In genomic region chr12:122917508-122918227, GRCh38 we compare ENCODE assay signal across 8 cellular contexts. TPM values are rescaled to one million over a fixed set of nuclear protein-coding genes. Genes with fewer than 3 reads are reported as not detected.
DNase-seq lines count a peak whose midpoint lies in the region; ATAC-seq and TF ChIP-seq lines count a peak whose summit lies in the region.

No MANE protein-coding gene starts in this region.

- CTCF ChIA-PET in AG04450 (lab: Charles Lee), result interaction anchor here (1.1 kb wide), 1 partner anchor 320 kb away, joined by 3 read pairs; no protein-coding TSS in a partner anchor

- TF ChIP-seq CTCF in AG04450 (IDR thresholded peaks at IDR 0.05; ENCODE audit: low read depth, low read length) (no peak), mucosa of descending colon (IDR thresholded peaks at IDR 0.05) (no peak), smooth muscle cell (IDR thresholded peaks at IDR 0.05; ENCODE audit: borderline replicate concordance, insufficient read depth, poor library complexity, severe bottlenecking) (no peak)

- H4K20me1 ChIP-seq in smooth muscle cell (ENCODE audit: low read depth), result no peaks in the 10 kb centered on the region

- H3K36me3 ChIP-seq in mucosa of descending colon (ENCODE audit: low read depth) (no peaks in the 10 kb centered on the region), smooth muscle cell (ENCODE audit: low read depth) (no peaks in the 10 kb centered on the region)

- no peaks in the 10 kb centered on the region for H3K9me3 ChIP-seq in AG04450 (ENCODE audit: control insufficient read depth, insufficient read depth, low read length)
- no peaks in the 10 kb centered on the region for H3K9me3 ChIP-seq in mucosa of descending colon
- no peaks in the 10 kb centered on the region for H3K9me3 ChIP-seq in smooth muscle cell (replicated peaks; ENCODE audit: low read depth)

- H3K79me2 ChIP-seq in smooth muscle cell (ENCODE audit: low read depth), result no peaks in the 10 kb centered on the region

- no peak overlapping the region for H3K4me2 ChIP-seq in smooth muscle cell

- intact Hi-C loops in mucosa of descending colon (cut with DNase I, micrococcal nuclease), result no loop called here

- no peak overlapping the region for H2AFZ ChIP-seq in smooth muscle cell (ENCODE audit: low read depth)

- H3K27ac ChIP-seq in AG04450 (ENCODE audit: low read depth, low read length), result peak overlapping the region; percentile 31
- H3K27ac ChIP-seq in smooth muscle cell (ENCODE audit: low read depth), result no peak overlapping the region

- ATAC-seq in esophagus mucosa (peak; percentile 39), mucosa of descending colon (peak; percentile 65), GM18861 (IDR thresholded peaks at IDR 0.05; ENCODE audit: unreplicated experiment) (no peak)

- peaks cover 49% of the 10 kb centered on the region for H3K4me1 ChIP-seq in mucosa of descending colon (ENCODE audit: low read depth)
- H3K4me1 ChIP-seq in smooth muscle cell (ENCODE audit: low read depth), result no peaks in the 10 kb centered on the region

- H3K4me3 ChIP-seq in AG04450 (ENCODE audit: low read depth, low read length) (no peak overlapping the region), mucosa of descending colon (no peak overlapping the region), smooth muscle cell (no peak overlapping the region)

- H3K27me3 ChIP-seq in AG04450 (ENCODE audit: control insufficient read depth, insufficient read depth, low read length) (no peaks in the 10 kb centered on the region), smooth muscle cell (ENCODE audit: low read depth) (no peaks in the 10 kb centered on the region)

- POLR2A ChIA-PET in AG04450 (lab: Yijun Ruan, JAX), result no interaction called here

- H3K9ac ChIP-seq in smooth muscle cell (ENCODE audit: low read depth), result no peak overlapping the region

- DNase-seq in AG04450 (ENCODE audit: low read depth, low spot score) (no peak), M059J (ENCODE audit: low read depth) (peak; percentile 98), mucosa of descending colon (peak; percentile 75), smooth muscle cell (lab: John Stamatoyannopoulos, UW; ENCODE audit: unreplicated experiment) (no peak), midbrain (lab: John Stamatoyannopoulos, UW) (no peak)
- no peak for DNase-seq in activated effector memory CD4-positive, alpha-beta T cell treated with Interleukin-2 at 50 U/mL for 16 hours

- H3F3A ChIP-seq in smooth muscle cell (ENCODE audit: low read depth), result peaks cover 3% of the 10 kb centered on the region

- WGBS in smooth muscle cell (ENCODE audit: low lambda C conversion rate), result 44% methylated on average over 10 of the region's 11 CpGs

RNA-seq across cellular contexts. Expression of gene VPS37B, which starts 21.7 kb away (rescaled TPM):
- polyA plus RNA-seq in AG04450 (2011; rRNA removed), result 23.9 and 24.5 TPM in 2 replicates
- polyA minus RNA-seq in AG04450 (2011; rRNA and poly(A)+ RNA removed), result 16.0 and 17.6 TPM in 2 replicates
- 27.7 and 28.9 TPM in 2 replicates for total RNA-seq in M059J (2014; rRNA removed; shearing (Covaris generic))
- 51.4 TPM for total RNA-seq in esophagus mucosa
- total RNA-seq in mucosa of descending colon, result 100 to 1,000 TPM in 1 of 3 donors, 10 to 100 TPM in 2; 50.7 to 108 (median 81.8) TPM
- total RNA-seq in smooth muscle cell, result 14.8 and 20.4 TPM in 2 replicates
- 25.3 and 37.9 TPM in 2 replicates for polyA plus RNA-seq in smooth muscle cell

RNA-seq across cellular contexts. Expression of gene ABCB9, which starts 48.6 kb away (rescaled TPM):
- polyA plus RNA-seq in AG04450 (2011; rRNA removed), result 3.4 and 5.0 TPM in 2 replicates
- 12.2 and 12.8 TPM in 2 replicates for polyA minus RNA-seq in AG04450 (2011; rRNA and poly(A)+ RNA removed)
- 5.8 and 9.6 TPM in 2 replicates for total RNA-seq in M059J (2014; rRNA removed; shearing (Covaris generic))
- total RNA-seq in esophagus mucosa, result 4.9 TPM
- 1 to 10 TPM; 6.3 to 8.2 (median 6.4) TPM for total RNA-seq in mucosa of descending colon
- total RNA-seq in smooth muscle cell, result 4.4 and 8.2 TPM in 2 replicates
- polyA plus RNA-seq in smooth muscle cell, result 7.4 and 8.0 TPM in 2 replicates

RNA-seq across cellular contexts. Expression of gene OGFOD2, which starts 57.4 kb away (rescaled TPM):
- polyA plus RNA-seq in AG04450 (2011; rRNA removed) (6.1 and 8.9 TPM in 2 replicates), smooth muscle cell (15.8 and 22.3 TPM in 2 replicates)
- polyA minus RNA-seq in AG04450 (2011; rRNA and poly(A)+ RNA removed), result 7.3 and 8.0 TPM in 2 replicates
- 13.0 and 17.2 TPM in 2 replicates for total RNA-seq in M059J (2014; rRNA removed; shearing (Covaris generic))
- total RNA-seq in esophagus mucosa (14.7 TPM), mucosa of descending colon (10 to 100 TPM; 17.0 to 25.0 (median 23.7) TPM), smooth muscle cell (9.7 and 14.2 TPM in 2 replicates)

Comparison
In these comparisons a context has a peak if more than half of its experiments do, and no peak if none do; other contexts are left out.
1. DNase-seq: peak in M059J (single experiment) and mucosa of descending colon (3 of 3); none in AG04450 (single experiment), activated effector memory CD4-positive, alpha-beta T cell treated with Interleukin-2 at 50 U/mL for 16 hours (single experiment), smooth muscle cell (single experiment) and midbrain (single experiment).